ENCODE assay signal across 1 cellular context in the genomic region with DNA sequence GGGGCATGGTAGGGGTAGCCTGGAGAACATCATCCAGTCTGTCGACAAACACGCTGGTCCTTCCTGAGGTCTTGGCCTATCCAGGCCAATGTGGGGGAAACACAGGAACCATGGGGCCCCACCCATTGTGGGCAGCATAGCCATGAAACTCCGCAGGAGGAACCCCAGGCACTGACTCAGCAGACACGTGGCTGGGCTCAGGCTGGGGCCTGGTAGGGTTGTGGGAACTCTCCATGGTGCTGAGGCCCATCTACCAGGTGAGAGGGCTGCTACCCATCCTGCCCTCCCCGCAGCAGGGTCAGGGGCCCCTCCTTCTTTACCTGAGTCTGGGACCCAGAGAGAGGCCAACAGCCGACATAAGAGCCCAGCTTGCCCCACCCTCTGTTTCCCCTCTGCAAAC.
TF ChIP-seq lines count a peak whose summit lies in the region.

No MANE protein-coding gene starts in this region.

TF ChIP-seq in HepG2, 621 proteins besides CTCF, POLR2A, EP300 and RAD21 (continued from another document and continues in another):
- TF ChIP-seq, protein P1, sequence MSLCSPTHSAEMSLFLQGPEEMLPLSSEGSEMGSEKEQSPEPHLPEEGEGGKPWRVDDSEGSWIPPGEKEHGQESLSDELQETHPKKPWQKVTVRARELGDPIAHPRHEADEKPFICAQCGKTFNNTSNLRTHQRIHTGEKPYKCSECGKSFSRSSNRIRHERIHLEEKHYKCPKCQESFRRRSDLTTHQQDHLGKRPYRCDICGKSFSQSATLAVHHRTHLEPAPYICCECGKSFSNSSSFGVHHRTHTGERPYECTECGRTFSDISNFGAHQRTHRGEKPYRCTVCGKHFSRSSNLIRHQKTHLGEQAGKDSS (CRISPR knock-in tag; IDR thresholded peaks at IDR 0.05; ENCODE audit: borderline replicate concordance, low read depth) = no peak
- 0 out of 2 replicates have a peak, but pooled peaks have one; percentile 21 for TF ChIP-seq HDAC1 (CRISPR knock-in tag; IDR thresholded peaks at IDR 0.05)
- TF ChIP-seq, protein P2, sequence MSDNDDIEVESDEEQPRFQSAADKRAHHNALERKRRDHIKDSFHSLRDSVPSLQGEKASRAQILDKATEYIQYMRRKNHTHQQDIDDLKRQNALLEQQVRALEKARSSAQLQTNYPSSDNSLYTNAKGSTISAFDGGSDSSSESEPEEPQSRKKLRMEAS (IDR thresholded peaks at IDR 0.05) = peak; percentile 60
- TF ChIP-seq, protein P3, sequence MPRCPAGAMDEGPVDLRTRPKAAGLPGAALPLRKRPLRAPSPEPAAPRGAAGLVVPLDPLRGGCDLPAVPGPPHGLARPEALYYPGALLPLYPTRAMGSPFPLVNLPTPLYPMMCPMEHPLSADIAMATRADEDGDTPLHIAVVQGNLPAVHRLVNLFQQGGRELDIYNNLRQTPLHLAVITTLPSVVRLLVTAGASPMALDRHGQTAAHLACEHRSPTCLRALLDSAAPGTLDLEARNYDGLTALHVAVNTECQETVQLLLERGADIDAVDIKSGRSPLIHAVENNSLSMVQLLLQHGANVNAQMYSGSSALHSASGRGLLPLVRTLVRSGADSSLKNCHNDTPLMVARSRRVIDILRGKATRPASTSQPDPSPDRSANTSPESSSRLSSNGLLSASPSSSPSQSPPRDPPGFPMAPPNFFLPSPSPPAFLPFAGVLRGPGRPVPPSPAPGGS (CRISPR knock-in tag; IDR thresholded peaks at IDR 0.05) = no peak
- no peak for TF ChIP-seq ZFP82 (CRISPR knock-in tag; IDR thresholded peaks at IDR 0.05; ENCODE audit: borderline replicate concordance)
- TF ChIP-seq, protein P4, sequence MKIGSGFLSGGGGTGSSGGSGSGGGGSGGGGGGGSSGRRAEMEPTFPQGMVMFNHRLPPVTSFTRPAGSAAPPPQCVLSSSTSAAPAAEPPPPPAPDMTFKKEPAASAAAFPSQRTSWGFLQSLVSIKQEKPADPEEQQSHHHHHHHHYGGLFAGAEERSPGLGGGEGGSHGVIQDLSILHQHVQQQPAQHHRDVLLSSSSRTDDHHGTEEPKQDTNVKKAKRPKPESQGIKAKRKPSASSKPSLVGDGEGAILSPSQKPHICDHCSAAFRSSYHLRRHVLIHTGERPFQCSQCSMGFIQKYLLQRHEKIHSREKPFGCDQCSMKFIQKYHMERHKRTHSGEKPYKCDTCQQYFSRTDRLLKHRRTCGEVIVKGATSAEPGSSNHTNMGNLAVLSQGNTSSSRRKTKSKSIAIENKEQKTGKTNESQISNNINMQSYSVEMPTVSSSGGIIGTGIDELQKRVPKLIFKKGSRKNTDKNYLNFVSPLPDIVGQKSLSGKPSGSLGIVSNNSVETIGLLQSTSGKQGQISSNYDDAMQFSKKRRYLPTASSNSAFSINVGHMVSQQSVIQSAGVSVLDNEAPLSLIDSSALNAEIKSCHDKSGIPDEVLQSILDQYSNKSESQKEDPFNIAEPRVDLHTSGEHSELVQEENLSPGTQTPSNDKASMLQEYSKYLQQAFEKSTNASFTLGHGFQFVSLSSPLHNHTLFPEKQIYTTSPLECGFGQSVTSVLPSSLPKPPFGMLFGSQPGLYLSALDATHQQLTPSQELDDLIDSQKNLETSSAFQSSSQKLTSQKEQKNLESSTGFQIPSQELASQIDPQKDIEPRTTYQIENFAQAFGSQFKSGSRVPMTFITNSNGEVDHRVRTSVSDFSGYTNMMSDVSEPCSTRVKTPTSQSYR (CRISPR knock-in tag; IDR thresholded peaks at IDR 0.05; ENCODE audit: borderline replicate concordance) = no peak; the same call in 1 of the 2 replicates
- TF ChIP-seq KLF11 (CRISPR knock-in tag; IDR thresholded peaks at IDR 0.05) = 0 out of 2 replicates have a peak, but pooled peaks have one; percentile 47
- peak; percentile 66; the same call in 1 of the 2 replicates for TF ChIP-seq ZNF792 (CRISPR knock-in tag; IDR thresholded peaks at IDR 0.05)
- TF ChIP-seq ZBTB20 (CRISPR knock-in tag; IDR thresholded peaks at IDR 0.05; ENCODE audit: borderline replicate concordance, low read depth) = no peak
- TF ChIP-seq ZNF431 (CRISPR knock-in tag; IDR thresholded peaks at IDR 0.05; ENCODE audit: borderline replicate concordance, low read depth) = 0 out of 2 replicates have a peak, but pooled peaks have one; percentile 47
- no peak for TF ChIP-seq FOXP1 (IDR thresholded peaks at IDR 0.05)
- TF ChIP-seq FOXP1 (CRISPR knock-in tag; IDR thresholded peaks at IDR 0.05) = no peak
- TF ChIP-seq ZSCAN20 (CRISPR knock-in tag; IDR thresholded peaks at IDR 0.05; ENCODE audit: borderline replicate concordance) = 0 out of 2 replicates have a peak, but pooled peaks have one; percentile 46
- TF ChIP-seq, protein P5, sequence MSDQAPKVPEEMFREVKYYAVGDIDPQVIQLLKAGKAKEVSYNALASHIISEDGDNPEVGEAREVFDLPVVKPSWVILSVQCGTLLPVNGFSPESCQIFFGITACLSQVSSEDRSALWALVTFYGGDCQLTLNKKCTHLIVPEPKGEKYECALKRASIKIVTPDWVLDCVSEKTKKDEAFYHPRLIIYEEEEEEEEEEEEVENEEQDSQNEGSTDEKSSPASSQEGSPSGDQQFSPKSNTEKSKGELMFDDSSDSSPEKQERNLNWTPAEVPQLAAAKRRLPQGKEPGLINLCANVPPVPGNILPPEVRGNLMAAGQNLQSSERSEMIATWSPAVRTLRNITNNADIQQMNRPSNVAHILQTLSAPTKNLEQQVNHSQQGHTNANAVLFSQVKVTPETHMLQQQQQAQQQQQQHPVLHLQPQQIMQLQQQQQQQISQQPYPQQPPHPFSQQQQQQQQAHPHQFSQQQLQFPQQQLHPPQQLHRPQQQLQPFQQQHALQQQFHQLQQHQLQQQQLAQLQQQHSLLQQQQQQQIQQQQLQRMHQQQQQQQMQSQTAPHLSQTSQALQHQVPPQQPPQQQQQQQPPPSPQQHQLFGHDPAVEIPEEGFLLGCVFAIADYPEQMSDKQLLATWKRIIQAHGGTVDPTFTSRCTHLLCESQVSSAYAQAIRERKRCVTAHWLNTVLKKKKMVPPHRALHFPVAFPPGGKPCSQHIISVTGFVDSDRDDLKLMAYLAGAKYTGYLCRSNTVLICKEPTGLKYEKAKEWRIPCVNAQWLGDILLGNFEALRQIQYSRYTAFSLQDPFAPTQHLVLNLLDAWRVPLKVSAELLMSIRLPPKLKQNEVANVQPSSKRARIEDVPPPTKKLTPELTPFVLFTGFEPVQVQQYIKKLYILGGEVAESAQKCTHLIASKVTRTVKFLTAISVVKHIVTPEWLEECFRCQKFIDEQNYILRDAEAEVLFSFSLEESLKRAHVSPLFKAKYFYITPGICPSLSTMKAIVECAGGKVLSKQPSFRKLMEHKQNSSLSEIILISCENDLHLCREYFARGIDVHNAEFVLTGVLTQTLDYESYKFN (CRISPR knock-in tag; conservative IDR thresholded peaks at IDR 0.05) = 0 out of 2 replicates have a peak, but pooled peaks have one; percentile 15
- TF ChIP-seq ZSCAN9 (CRISPR knock-in tag; IDR thresholded peaks at IDR 0.05; ENCODE audit: borderline replicate concordance) = 0 out of 2 replicates have a peak, but pooled peaks have one; percentile 81
- no peak for TF ChIP-seq HNRNPUL1 (IDR thresholded peaks at IDR 0.05; ENCODE audit: low read depth, low read length)
- TF ChIP-seq WIZ (CRISPR knock-in tag; IDR thresholded peaks at IDR 0.05) = peak; percentile 74; the same call in 1 of the 2 replicates
- TF ChIP-seq ZFYVE20 (CRISPR knock-in tag; IDR thresholded peaks at IDR 0.05; ENCODE audit: borderline replicate concordance, low read depth) = no peak
- TF ChIP-seq THAP11 (CRISPR knock-in tag; IDR thresholded peaks at IDR 0.05) = peak; percentile 19; the same call in 1 of the 2 replicates
- TF ChIP-seq, protein P6, sequence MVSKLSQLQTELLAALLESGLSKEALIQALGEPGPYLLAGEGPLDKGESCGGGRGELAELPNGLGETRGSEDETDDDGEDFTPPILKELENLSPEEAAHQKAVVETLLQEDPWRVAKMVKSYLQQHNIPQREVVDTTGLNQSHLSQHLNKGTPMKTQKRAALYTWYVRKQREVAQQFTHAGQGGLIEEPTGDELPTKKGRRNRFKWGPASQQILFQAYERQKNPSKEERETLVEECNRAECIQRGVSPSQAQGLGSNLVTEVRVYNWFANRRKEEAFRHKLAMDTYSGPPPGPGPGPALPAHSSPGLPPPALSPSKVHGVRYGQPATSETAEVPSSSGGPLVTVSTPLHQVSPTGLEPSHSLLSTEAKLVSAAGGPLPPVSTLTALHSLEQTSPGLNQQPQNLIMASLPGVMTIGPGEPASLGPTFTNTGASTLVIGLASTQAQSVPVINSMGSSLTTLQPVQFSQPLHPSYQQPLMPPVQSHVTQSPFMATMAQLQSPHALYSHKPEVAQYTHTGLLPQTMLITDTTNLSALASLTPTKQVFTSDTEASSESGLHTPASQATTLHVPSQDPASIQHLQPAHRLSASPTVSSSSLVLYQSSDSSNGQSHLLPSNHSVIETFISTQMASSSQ (IDR thresholded peaks at IDR 0.05; ENCODE audit: low read depth) = no peak
- TF ChIP-seq, protein P6 (CRISPR knock-in tag; IDR thresholded peaks at IDR 0.05; ENCODE audit: borderline replicate concordance) = no peak
- TF ChIP-seq MIER2 (CRISPR knock-in tag; IDR thresholded peaks at IDR 0.05) = peak; percentile 96
- no peak for TF ChIP-seq JARID2 (CRISPR knock-in tag; IDR thresholded peaks at IDR 0.05; ENCODE audit: insufficient replicate concordance)
- TF ChIP-seq, protein P7, sequence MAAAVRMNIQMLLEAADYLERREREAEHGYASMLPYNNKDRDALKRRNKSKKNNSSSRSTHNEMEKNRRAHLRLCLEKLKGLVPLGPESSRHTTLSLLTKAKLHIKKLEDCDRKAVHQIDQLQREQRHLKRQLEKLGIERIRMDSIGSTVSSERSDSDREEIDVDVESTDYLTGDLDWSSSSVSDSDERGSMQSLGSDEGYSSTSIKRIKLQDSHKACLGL (CRISPR knock-in tag; IDR thresholded peaks at IDR 0.05) = 0 out of 2 replicates have a peak, but pooled peaks have one; percentile 43
- TF ChIP-seq, protein P8, sequence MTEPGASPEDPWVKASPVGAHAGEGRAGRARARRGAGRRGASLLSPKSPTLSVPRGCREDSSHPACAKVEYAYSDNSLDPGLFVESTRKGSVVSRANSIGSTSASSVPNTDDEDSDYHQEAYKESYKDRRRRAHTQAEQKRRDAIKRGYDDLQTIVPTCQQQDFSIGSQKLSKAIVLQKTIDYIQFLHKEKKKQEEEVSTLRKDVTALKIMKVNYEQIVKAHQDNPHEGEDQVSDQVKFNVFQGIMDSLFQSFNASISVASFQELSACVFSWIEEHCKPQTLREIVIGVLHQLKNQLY (CRISPR knock-in tag; IDR thresholded peaks at IDR 0.05) = 0 out of 2 replicates have a peak, but pooled peaks have one; percentile 22
- no peak for TF ChIP-seq ZFP90 (CRISPR knock-in tag; IDR thresholded peaks at IDR 0.05; ENCODE audit: borderline replicate concordance)
- TF ChIP-seq KLF12 (CRISPR knock-in tag; IDR thresholded peaks at IDR 0.05; ENCODE audit: borderline replicate concordance) = no peak
- TF ChIP-seq, protein P9, sequence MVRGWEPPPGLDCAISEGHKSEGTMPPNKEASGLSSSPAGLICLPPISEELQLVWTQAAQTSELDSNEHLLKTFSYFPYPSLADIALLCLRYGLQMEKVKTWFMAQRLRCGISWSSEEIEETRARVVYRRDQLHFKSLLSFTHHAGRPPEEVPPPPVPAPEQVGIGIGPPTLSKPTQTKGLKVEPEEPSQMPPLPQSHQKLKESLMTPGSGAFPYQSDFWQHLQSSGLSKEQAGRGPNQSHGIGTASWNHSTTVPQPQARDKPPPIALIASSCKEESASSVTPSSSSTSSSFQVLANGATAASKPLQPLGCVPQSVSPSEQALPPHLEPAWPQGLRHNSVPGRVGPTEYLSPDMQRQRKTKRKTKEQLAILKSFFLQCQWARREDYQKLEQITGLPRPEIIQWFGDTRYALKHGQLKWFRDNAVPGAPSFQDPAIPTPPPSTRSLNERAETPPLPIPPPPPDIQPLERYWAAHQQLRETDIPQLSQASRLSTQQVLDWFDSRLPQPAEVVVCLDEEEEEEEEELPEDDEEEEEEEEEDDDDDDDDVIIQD (CRISPR knock-in tag; IDR thresholded peaks at IDR 0.05; ENCODE audit: low read depth) = no peak
- TF ChIP-seq, protein P10, sequence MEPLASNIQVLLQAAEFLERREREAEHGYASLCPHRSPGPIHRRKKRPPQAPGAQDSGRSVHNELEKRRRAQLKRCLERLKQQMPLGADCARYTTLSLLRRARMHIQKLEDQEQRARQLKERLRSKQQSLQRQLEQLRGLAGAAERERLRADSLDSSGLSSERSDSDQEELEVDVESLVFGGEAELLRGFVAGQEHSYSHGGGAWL (CRISPR knock-in tag; IDR thresholded peaks at IDR 0.05) = peak; percentile 88; the same call in 1 of the 2 replicates
- no peak for TF ChIP-seq SKI (IDR thresholded peaks at IDR 0.05; ENCODE audit: partially characterized antibody)
- TF ChIP-seq BRCA1 (CRISPR knock-in tag; IDR thresholded peaks at IDR 0.05) = 0 out of 2 replicates have a peak, but pooled peaks have one; percentile 84
- TF ChIP-seq, protein P11, sequence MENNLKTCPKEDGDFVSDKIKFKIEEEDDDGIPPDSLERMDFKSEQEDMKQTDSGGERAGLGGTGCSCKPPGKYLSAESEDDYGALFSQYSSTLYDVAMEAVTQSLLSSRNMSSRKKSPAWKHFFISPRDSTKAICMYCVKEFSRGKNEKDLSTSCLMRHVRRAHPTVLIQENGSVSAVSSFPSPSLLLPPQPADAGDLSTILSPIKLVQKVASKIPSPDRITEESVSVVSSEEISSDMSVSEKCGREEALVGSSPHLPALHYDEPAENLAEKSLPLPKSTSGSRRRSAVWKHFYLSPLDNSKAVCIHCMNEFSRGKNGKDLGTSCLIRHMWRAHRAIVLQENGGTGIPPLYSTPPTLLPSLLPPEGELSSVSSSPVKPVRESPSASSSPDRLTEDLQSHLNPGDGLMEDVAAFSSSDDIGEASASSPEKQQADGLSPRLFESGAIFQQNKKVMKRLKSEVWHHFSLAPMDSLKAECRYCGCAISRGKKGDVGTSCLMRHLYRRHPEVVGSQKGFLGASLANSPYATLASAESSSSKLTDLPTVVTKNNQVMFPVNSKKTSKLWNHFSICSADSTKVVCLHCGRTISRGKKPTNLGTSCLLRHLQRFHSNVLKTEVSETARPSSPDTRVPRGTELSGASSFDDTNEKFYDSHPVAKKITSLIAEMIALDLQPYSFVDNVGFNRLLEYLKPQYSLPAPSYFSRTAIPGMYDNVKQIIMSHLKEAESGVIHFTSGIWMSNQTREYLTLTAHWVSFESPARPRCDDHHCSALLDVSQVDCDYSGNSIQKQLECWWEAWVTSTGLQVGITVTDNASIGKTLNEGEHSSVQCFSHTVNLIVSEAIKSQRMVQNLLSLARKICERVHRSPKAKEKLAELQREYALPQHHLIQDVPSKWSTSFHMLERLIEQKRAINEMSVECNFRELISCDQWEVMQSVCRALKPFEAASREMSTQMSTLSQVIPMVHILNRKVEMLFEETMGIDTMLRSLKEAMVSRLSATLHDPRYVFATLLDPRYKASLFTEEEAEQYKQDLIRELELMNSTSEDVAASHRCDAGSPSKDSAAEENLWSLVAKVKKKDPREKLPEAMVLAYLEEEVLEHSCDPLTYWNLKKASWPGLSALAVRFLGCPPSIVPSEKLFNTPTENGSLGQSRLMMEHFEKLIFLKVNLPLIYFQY (CRISPR knock-in tag; IDR thresholded peaks at IDR 0.05; ENCODE audit: borderline replicate concordance) = no peak
- peak; percentile 26 to 33; a peak in 1 of 4 replicates for TF ChIP-seq MAFK (conservative IDR thresholded peaks at IDR 0.05 in 1 of 2, IDR thresholded peaks at IDR 0.05 in 1 of 2; ENCODE audit: low read length in 2 of 2)
